In the genomic region with DNA sequence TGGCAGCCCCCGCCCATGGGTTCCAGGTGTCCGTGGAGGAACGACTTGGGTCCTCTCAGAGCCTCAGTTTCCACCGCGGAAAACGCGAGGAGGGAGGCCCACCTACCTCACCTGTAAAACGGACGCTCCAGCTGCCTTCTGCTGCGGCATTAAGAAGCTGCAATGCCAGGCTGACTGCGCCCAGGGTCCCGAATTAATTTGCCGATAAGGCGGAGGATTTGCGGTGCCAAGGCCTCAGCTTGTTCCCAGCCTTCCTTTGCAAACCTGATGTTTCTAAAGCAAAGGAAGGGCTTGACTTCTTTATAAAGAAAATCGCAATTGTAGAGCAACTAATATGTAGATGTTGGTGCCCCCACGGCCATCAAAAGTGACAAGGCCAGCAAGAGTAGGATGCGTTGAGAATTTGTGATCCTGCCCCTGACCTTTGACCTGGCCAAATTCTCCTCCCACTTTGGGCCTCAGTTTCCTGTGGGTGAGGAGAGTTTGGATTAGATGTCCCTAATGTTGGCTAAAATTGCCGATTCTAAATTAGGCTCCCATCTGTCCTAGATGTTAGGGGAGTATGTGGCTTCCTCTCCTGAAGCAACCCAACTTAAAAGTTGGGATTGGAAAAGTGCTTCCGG, we compare ENCODE assay signal across 8 cellular contexts. TPM values are rescaled to one million over a fixed set of nuclear protein-coding genes. Genes with fewer than 3 reads are reported as not detected.
DNase-seq lines count a peak whose midpoint lies in the region; ATAC-seq, FAIRE-seq and TF ChIP-seq lines count a peak whose summit lies in the region.

No MANE protein-coding gene starts in this region.

- H3K9me2 ChIP-seq in MM.1S (replicated peaks; ENCODE audit: insufficient read depth, low read length): no peaks in the 10 kb centered on the region

- ATAC-seq in CD4-positive, CD25-positive, alpha-beta regulatory T cell (ENCODE audit: low read depth in 2 of 2): no peak
- no peak for ATAC-seq in GM21423 (IDR thresholded peaks at IDR 0.05; ENCODE audit: unreplicated experiment)
- ATAC-seq in GM21576 (IDR thresholded peaks at IDR 0.05; ENCODE audit: unreplicated experiment): no peak

- no peaks in the 10 kb centered on the region for H3K27me3 Mint-ChIP-seq in CD4-positive, CD25-positive, alpha-beta regulatory T cell
- peaks cover 22% of the 10 kb centered on the region for H3K27me3 Mint-ChIP-seq in dendritic cell treated with granulocyte-macrophage colony-stimulating factor and Interleukin-4, amounts not matched to agents 40 ng/mL and 50 ng/mL, for 4 days
- H3K27me3 Mint-ChIP-seq in neural progenitor cell (ENCODE audit: insufficient read depth, low read depth): peaks cover 5% of the 10 kb centered on the region

- H3K36me3 Mint-ChIP-seq in CD4-positive, CD25-positive, alpha-beta regulatory T cell: no peaks in the 10 kb centered on the region
- peaks cover 21% of the 10 kb centered on the region for H3K36me3 Mint-ChIP-seq in dendritic cell treated with granulocyte-macrophage colony-stimulating factor and Interleukin-4, amounts not matched to agents 40 ng/mL and 50 ng/mL, for 4 days (ENCODE audit: low read depth)
- H3K36me3 Mint-ChIP-seq in neural progenitor cell: peaks cover 1% of the 10 kb centered on the region

- H3F3A ChIP-seq in MM.1S (ENCODE audit: insufficient read depth, low read length) (0 out of 2 replicates have a peak, but pooled peaks cover 11% of the 10 kb centered on the region), neural progenitor cell (ENCODE audit: low read depth) (peaks cover 69% of the 10 kb centered on the region)

- peak overlapping the region; percentile 83 to 91 (median 84) for H3K4me3 Mint-ChIP-seq in CD4-positive, CD25-positive, alpha-beta regulatory T cell
- peak overlapping the region; percentile 23 for H3K4me3 Mint-ChIP-seq in dendritic cell treated with granulocyte-macrophage colony-stimulating factor and Interleukin-4, amounts not matched to agents 40 ng/mL and 50 ng/mL, for 4 days
- H3K4me3 Mint-ChIP-seq in neural progenitor cell: peak overlapping the region; percentile 87

- H3K79me2 ChIP-seq in MM.1S (ENCODE audit: low read length) (peaks cover 50% of the 10 kb centered on the region), neural progenitor cell (ENCODE audit: low read depth) (peaks cover 38% of the 10 kb centered on the region)

- H3K4me2 ChIP-seq in MM.1S (ENCODE audit: low read depth, low read length): peak overlapping the region; percentile 65; the same call in 1 of the 2 replicates
- H3K4me2 ChIP-seq in neural progenitor cell: no peak overlapping the region

- H3K4me1 ChIP-seq in CD4-positive, CD25-positive, alpha-beta regulatory T cell (ENCODE audit: control insufficient read depth, insufficient read depth, low read length, poor library complexity, severe bottlenecking): peaks cover 34% of the 10 kb centered on the region
- H3K4me1 ChIP-seq in MM.1S (ENCODE audit: low read length): peaks cover 12% of the 10 kb centered on the region; the same call in 1 of the 2 replicates
- peaks cover 43% of the 10 kb centered on the region for H3K4me1 ChIP-seq in neural progenitor cell

- H3K9me3 ChIP-seq in CD4-positive, CD25-positive, alpha-beta regulatory T cell (ENCODE audit: control insufficient read depth in 2 of 2, low read length in 2 of 2): no peaks in the 10 kb centered on the region
- H3K9me3 ChIP-seq in MM.1S (replicated peaks; ENCODE audit: insufficient read depth, low read length) (no peaks in the 10 kb centered on the region), neural progenitor cell (ENCODE audit: low read depth) (no peaks in the 10 kb centered on the region)

- H3K4me1 Mint-ChIP-seq in CD4-positive, CD25-positive, alpha-beta regulatory T cell: peaks cover 8 to 41% (median 24%) of the 10 kb centered on the region in 4 donors
- peaks cover 27% of the 10 kb centered on the region for H3K4me1 Mint-ChIP-seq in dendritic cell treated with granulocyte-macrophage colony-stimulating factor and Interleukin-4, amounts not matched to agents 40 ng/mL and 50 ng/mL, for 4 days (ENCODE audit: low read depth)
- peaks cover 55% of the 10 kb centered on the region for H3K4me1 Mint-ChIP-seq in neural progenitor cell

- H3K27ac Mint-ChIP-seq in CD4-positive, CD25-positive, alpha-beta regulatory T cell: peak overlapping the region; percentile 71 to 82 (median 71)
- no peak overlapping the region for H3K27ac Mint-ChIP-seq in dendritic cell treated with granulocyte-macrophage colony-stimulating factor and Interleukin-4, amounts not matched to agents 40 ng/mL and 50 ng/mL, for 4 days
- H3K27ac Mint-ChIP-seq in neural progenitor cell: no peak overlapping the region

- H3K36me3 ChIP-seq in CD4-positive, CD25-positive, alpha-beta regulatory T cell (ENCODE audit: control insufficient read depth, insufficient read depth, low read length): no peaks in the 10 kb centered on the region
- H3K36me3 ChIP-seq in MM.1S (replicated peaks; ENCODE audit: insufficient read depth, low read length): 0 out of 2 replicates have a peak, but pooled peaks cover 1% of the 10 kb centered on the region
- H3K36me3 ChIP-seq in neural progenitor cell: no peaks in the 10 kb centered on the region

- H2AFZ ChIP-seq in MM.1S (ENCODE audit: low read length) (peak overlapping the region; percentile 69), neural progenitor cell (replicated peaks) (no peak overlapping the region)

- no peak overlapping the region for H3K4me3 ChIP-seq in CD4-positive, CD25-positive, alpha-beta regulatory T cell (ENCODE audit: low read depth, low read length)
- H3K4me3 ChIP-seq in MM.1S (ENCODE audit: low read length) (no peak overlapping the region), neural progenitor cell (no peak overlapping the region)

- peak overlapping the region; percentile 85 for H3K27ac ChIP-seq in CD4-positive, CD25-positive, alpha-beta regulatory T cell (ENCODE audit: insufficient read depth, low read length, poor library complexity, severe bottlenecking)
- H3K27ac ChIP-seq in MM.1S (ENCODE audit: low read length) (no peak overlapping the region), neural progenitor cell (no peak overlapping the region)

- H3K9me3 Mint-ChIP-seq in CD4-positive, CD25-positive, alpha-beta regulatory T cell: peaks cover 0 to 3% (median 0%) of the 10 kb centered on the region in 7 donors
- no peaks in the 10 kb centered on the region for H3K9me3 Mint-ChIP-seq in dendritic cell treated with granulocyte-macrophage colony-stimulating factor and Interleukin-4, amounts not matched to agents 40 ng/mL and 50 ng/mL, for 4 days
- H3K9me3 Mint-ChIP-seq in neural progenitor cell: no peaks in the 10 kb centered on the region

- intact Hi-C loops in dendritic cell treated with granulocyte-macrophage colony-stimulating factor and Interleukin-4, amounts not matched to agents 40 ng/mL and 50 ng/mL, for 4 days (cut with micrococcal nuclease): no loop called here

- DNase-seq in CD4-positive, CD25-positive, alpha-beta regulatory T cell: no peak
- DNase-seq in MM.1S: no peak
- no peak for DNase-seq in neural progenitor cell (ENCODE audit: low spot score)
- DNase-seq in stimulated activated CD8-positive, alpha-beta memory T cell treated with anti-CD3 and anti-CD28 coated beads, Interleukin-4, amount 100 ng/mL, for 48 hours: no peak
- no peak for DNase-seq in urothelium cell line (ENCODE audit: low spot score)

- no peak for TF ChIP-seq CTCF in MM.1S (IDR thresholded peaks at IDR 0.05; ENCODE audit: low read length)
- TF ChIP-seq CTCF in neural progenitor cell (IDR thresholded peaks at IDR 0.05): no peak

- FAIRE-seq in urothelium cell line (lab: Jason Lieb, UNC): no peak

- no peaks in the 10 kb centered on the region for H3K27me3 ChIP-seq in CD4-positive, CD25-positive, alpha-beta regulatory T cell (ENCODE audit: control insufficient read depth, insufficient read depth, low read length)
- H3K27me3 ChIP-seq in MM.1S (replicated peaks; ENCODE audit: insufficient read depth, low read length) (no peaks in the 10 kb centered on the region), neural progenitor cell (no peaks in the 10 kb centered on the region)

- 0 out of 2 replicates have a peak, but pooled peaks cover 3% of the 10 kb centered on the region for H4K20me1 ChIP-seq in MM.1S (ENCODE audit: insufficient read depth, low read length)
- H4K20me1 ChIP-seq in neural progenitor cell (ENCODE audit: low read depth): peaks cover 66% of the 10 kb centered on the region

- H3K9ac ChIP-seq in MM.1S (ENCODE audit: low read length) (no peak overlapping the region), neural progenitor cell (no peak overlapping the region)

RNA-seq across cellular contexts. Expression of a gene that starts 0.8 kb away (rescaled TPM):
- 101 TPM for total RNA-seq in CD4-positive, CD25-positive, alpha-beta regulatory T cell
- 1 to 10 TPM; 1.4 to 2.1 (median 1.9) TPM for polyA plus RNA-seq in CD4-positive, CD25-positive, alpha-beta regulatory T cell
- 53.7 and 67.4 TPM in 2 replicates for total RNA-seq in neural progenitor cell (ENCODE audit: low replicate concordance)

Comparison
In these comparisons a context has a peak if more than half of its experiments do, and no peak if none do; other contexts are left out.
1. H3K27ac Mint-ChIP-seq: peak in CD4-positive, CD25-positive, alpha-beta regulatory T cell (3 of 3); none in dendritic cell treated with granulocyte-macrophage colony-stimulating factor and Interleukin-4, amounts not matched to agents 40 ng/mL and 50 ng/mL, for 4 days (single experiment) and neural progenitor cell (single experiment).
2. H3K4me3 Mint-ChIP-seq: peak in every context shown above with its lines; median percentile 87 in neural progenitor cell; 84 in CD4-positive, CD25-positive, alpha-beta regulatory T cell; 23 in dendritic cell treated with granulocyte-macrophage colony-stimulating factor and Interleukin-4, amounts not matched to agents 40 ng/mL and 50 ng/mL, for 4 days.